ENCODE assay signal across 9 cellular contexts in the genomic region with DNA sequence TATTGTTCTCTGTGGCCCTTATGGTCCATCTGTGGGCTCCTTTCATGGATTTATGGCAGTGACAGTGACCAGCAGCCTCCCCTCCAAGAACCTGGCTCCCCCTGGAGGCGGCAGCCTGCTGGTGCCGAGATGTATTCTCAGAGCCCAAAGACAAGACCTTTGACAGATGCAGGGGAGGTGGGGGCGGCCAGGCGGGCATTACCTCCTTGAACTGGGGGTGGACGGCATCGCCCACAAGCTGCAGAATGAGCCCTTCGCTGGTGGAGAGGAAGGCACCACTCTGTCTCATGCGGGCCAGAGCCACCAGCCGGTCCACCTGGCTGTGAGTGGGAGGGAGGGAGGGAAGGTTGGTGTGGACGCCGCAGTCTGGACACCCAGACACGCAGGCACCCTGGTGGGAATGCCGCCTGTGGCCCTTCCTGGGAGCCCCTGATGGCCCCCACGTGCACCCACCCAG. TPM values are rescaled to one million over a fixed set of nuclear protein-coding genes. Genes with fewer than 3 reads are reported as not detected.
DNase-seq lines count a peak whose midpoint lies in the region; ATAC-seq and TF ChIP-seq lines count a peak whose summit lies in the region.
"Had no signal": no experiment of that assay in that cellular context is flagged by ENCODE, and none has a peak within 500 bp of the region (broad histone marks: within the 10 kb centered on the region; RNA-seq: fewer than 3 reads in every experiment).

No MANE protein-coding gene starts in this region.

- TF ChIP-seq EP300 in stomach (IDR thresholded peaks at IDR 0.05) (no peak), suprapubic skin (IDR thresholded peaks at IDR 0.05) (no peak)

- H3K27me3 ChIP-seq in stomach (peaks cover 16 to 33% (median 26%) of the 10 kb centered on the region in 3 donors), suprapubic skin (peaks cover 28% of the 10 kb centered on the region)

- TF ChIP-seq CTCF in AG09319 (IDR thresholded peaks at IDR 0.05; ENCODE audit: low read depth, low read length) = peak; percentile 72
- peak; percentile 73 for TF ChIP-seq CTCF in RWPE1 (conservative IDR thresholded peaks at IDR 0.05; ENCODE audit: low read depth)
- TF ChIP-seq CTCF in stomach (IDR thresholded peaks at IDR 0.05) = peak in 4 of 7 experiments; percentile 13 to 51 (median 32)
- TF ChIP-seq CTCF in suprapubic skin (IDR thresholded peaks at IDR 0.05) = peak in 1 of 2 donors; percentile 63

- POLR2A ChIA-PET in RWPE1 (lab: Yijun Ruan, JAX; ENCODE audit: low non-redundant PET) = interaction anchor here (0.5 kb wide), 1 partner anchor 79 kb away, joined by 6 read pairs; no protein-coding TSS in a partner anchor

- DNase-seq in AG09319 (ENCODE audit: extremely low read depth, low read depth) = no peak
- DNase-seq in H4 (ENCODE audit: low spot score) = peak; percentile 64
- peak; percentile 42 for DNase-seq in RWPE1 (ENCODE audit: low spot score)
- DNase-seq in amygdala (lab: John Stamatoyannopoulos, UW) = peak in 36 of 56 donors; percentile 11 to 75 (median 39)
- peak; percentile 85 for DNase-seq in islet precursor cell
- DNase-seq in stomach = no peak
- DNase-seq in suprapubic skin (ENCODE audit: low spot score in 2 of 2) = no peak

- H3K4me3 ChIP-seq in stomach = no peak overlapping the region
- no peak overlapping the region for H3K4me3 ChIP-seq in suprapubic skin

- intact Hi-C loops in stomach (cut with DNase I; ENCODE audit: low total_unique reads) = no loop called here

- H3K27ac ChIP-seq in RWPE1 (no peak overlapping the region), stomach (no peak overlapping the region), suprapubic skin (no peak overlapping the region)

- no peak for ATAC-seq in GM19023 (IDR thresholded peaks at IDR 0.05; ENCODE audit: unreplicated experiment)

- CTCF ChIA-PET in RWPE1 (lab: Yijun Ruan, JAX) = no interaction called here

- H3K9me3 ChIP-seq in stomach (no peaks in the 10 kb centered on the region), suprapubic skin (no peaks in the 10 kb centered on the region)

- H3K36me3 ChIP-seq in stomach (peaks cover 0 to 34% (median 25%) of the 10 kb centered on the region in 4 donors), suprapubic skin (peaks cover 20% of the 10 kb centered on the region)

- H3K4me1 ChIP-seq in stomach (peaks cover 27 to 31% (median 28%) of the 10 kb centered on the region in 4 donors), suprapubic skin (peaks cover 30% of the 10 kb centered on the region)

- 77 to 80% (median 78%) methylated on average over 12 to 14 of the region's 14 CpGs for WGBS in stomach, 5 donors
- WGBS in suprapubic skin = 78% methylated on average over 4 of the region's 14 CpGs

- no peak for TF ChIP-seq POLR2A in stomach (IDR thresholded peaks at IDR 0.05)
- no peak for TF ChIP-seq POLR2A in suprapubic skin (IDR thresholded peaks at IDR 0.05)

RNA-seq across cellular contexts. Expression of gene ISOC2, which starts 6.6 kb away (rescaled TPM):
- total RNA-seq in H4 (2014; rRNA removed; shearing (Covaris generic)) = 187 and 279 TPM in 2 replicates
- total RNA-seq in stomach = 100 to 1,000 TPM in 1 of 5 donors, 10 to 100 TPM in 4; 19.8 to 348 (median 63.6) TPM
- 10 to 100 TPM; 76.7 to 80.5 (median 79.6) TPM for polyA plus RNA-seq in stomach
- 10 to 100 TPM; 44.7 to 97.2 (median 87.5) TPM for total RNA-seq in suprapubic skin

RNA-seq across cellular contexts. Expression of gene C19orf85, which starts 9.7 kb away (rescaled TPM):
- not detected in 2 replicates for total RNA-seq in H4 (2014; rRNA removed; shearing (Covaris generic))
- total RNA-seq in stomach = not detected
- polyA plus RNA-seq in stomach = under 1 TPM in 1 of 3 donors, not detected in 2; 0.23 TPM
- total RNA-seq in suprapubic skin = not detected
- total RNA-seq: urinary bladder had no signal

RNA-seq across cellular contexts. Expression of gene SHISA7, which starts 11.7 kb away (rescaled TPM):
- not detected in 2 replicates for total RNA-seq in H4 (2014; rRNA removed; shearing (Covaris generic))
- total RNA-seq in stomach = not detected
- not detected for polyA plus RNA-seq in stomach
- total RNA-seq in suprapubic skin = under 1 TPM in 2 of 4 donors, not detected in 2; 0.08 to 0.26 TPM

RNA-seq across cellular contexts. Expression of gene ZNF628, which starts 21.6 kb away (rescaled TPM):
- 1.4 and 3.9 TPM in 2 replicates for total RNA-seq in H4 (2014; rRNA removed; shearing (Covaris generic))
- 10 to 100 TPM in 1 of 5 donors, 1 to 10 TPM in 3, under 1 TPM in 1; 0.58 to 16.1 (median 5.7) TPM for total RNA-seq in stomach
- 1 to 10 TPM; 2.0 to 7.2 (median 4.3) TPM for polyA plus RNA-seq in stomach
- 10 to 100 TPM; 17.3 to 22.9 (median 19.8) TPM for total RNA-seq in suprapubic skin

RNA-seq across cellular contexts. Expression of gene NAT14, which starts 30.2 kb away (rescaled TPM):
- total RNA-seq in H4 (2014; rRNA removed; shearing (Covaris generic)) = 28.0 and 28.9 TPM in 2 replicates
- total RNA-seq in stomach = 1 to 10 TPM in 2 of 5 donors, not detected in 3; 4.3 to 6.4 TPM
- polyA plus RNA-seq in stomach = 10 to 100 TPM in 2 of 3 donors, 1 to 10 TPM in 1; 8.7 to 22.1 (median 14.4) TPM
- 1 to 10 TPM; 2.4 to 4.8 (median 4.0) TPM for total RNA-seq in suprapubic skin

Comparison
In these comparisons a context has a peak if more than half of its experiments do, and no peak if none do; other contexts are left out.
1. DNase-seq: peak in H4 (single experiment), RWPE1 (single experiment), amygdala (36 of 56) and islet precursor cell (single experiment); none in AG09319 (single experiment), stomach (single experiment) and suprapubic skin (0 of 2).